In genomic region chr13:100634686-100635085, GRCh38 we compare ENCODE assay signal across 30 cellular contexts.
"Had no signal": no experiment of that assay in that cellular context is flagged by ENCODE, and none has a peak within 500 bp of the region (broad histone marks: within the 10 kb centered on the region; RNA-seq: fewer than 3 reads in every experiment).

No MANE protein-coding gene starts in this region.

- H3K9me3 Mint-ChIP-seq: activated CD4-positive, alpha-beta memory T cell treated with anti-CD3 and anti-CD28 coated beads for 36 hours; activated CD4-positive, alpha-beta T cell treated with anti-CD3 and anti-CD28 coated beads, Interleukin-2, amount 10 ng/mL, durations not matched to agents 24 days and 14 days; activated naive CD4-positive, alpha-beta T cell treated with anti-CD3 and anti-CD28 coated beads for 36 hours; activated naive CD4-positive, alpha-beta T cell treated with anti-CD3 and anti-CD28 coated beads, Interleukin-2, amount 50 U/mL, for 24 hours; activated naive CD8-positive, alpha-beta T cell treated with anti-CD3 and anti-CD28 coated beads for 36 hours; activated naive CD8-positive, alpha-beta T cell treated with anti-CD3 and anti-CD28 coated beads, Interleukin-2, amount 50 U/mL, for 24 hours; activated T-helper 1 cell treated with anti-CD3 and anti-CD28 coated beads, Interleukin-12 subunit alpha, Interleukin-12 subunit beta, Interleukin-2, Interleukin-4 antibody, amounts not matched to agents 30 ng/mL and 10 ng/mL and 1 ng/mL, durations not matched to agents 14 hours and 24 hours and 36 hours; activated T-helper 2 cell treated with anti-CD3 and anti-CD28 coated beads, Interferon-gamma antibody, Interleukin-2, Interleukin-4, amounts not matched to agents 10 μg/mL and 5 μg/mL and 100 μg/mL, durations not matched to agents 14 hours and 24 hours and 36 hours had no signal

- H3K9me3 ChIP-seq: adrenal gland, body of pancreas, heart left ventricle had no signal

- H3K4me3 Mint-ChIP-seq: activated CD4-positive, alpha-beta memory T cell treated with anti-CD3 and anti-CD28 coated beads for 36 hours; activated CD4-positive, alpha-beta T cell treated with anti-CD3 and anti-CD28 coated beads for 36 hours; activated CD4-positive, alpha-beta T cell treated with anti-CD3 and anti-CD28 coated beads, Interleukin-2, amount 10 ng/mL, durations not matched to agents 24 days and 14 days; activated CD8-positive, alpha-beta memory T cell treated with anti-CD3 and anti-CD28 coated beads, Interleukin-2, amount 10 ng/mL, durations not matched to agents 7 days and 5 days; activated CD8-positive, alpha-beta T cell treated with anti-CD3 and anti-CD28 coated beads, Interleukin-2, amount 10 ng/mL, durations not matched to agents 7 days and 5 days; activated naive CD4-positive, alpha-beta T cell treated with anti-CD3 and anti-CD28 coated beads for 36 hours; activated naive CD4-positive, alpha-beta T cell treated with anti-CD3 and anti-CD28 coated beads, Interleukin-2, amount 50 U/mL, for 24 hours; activated naive CD8-positive, alpha-beta T cell treated with anti-CD3 and anti-CD28 coated beads for 36 hours; activated naive CD8-positive, alpha-beta T cell treated with anti-CD3 and anti-CD28 coated beads, Interleukin-2, amount 50 U/mL, for 24 hours; activated T-helper 1 cell treated with anti-CD3 and anti-CD28 coated beads, Interleukin-12 subunit alpha, Interleukin-12 subunit beta, Interleukin-2, Interleukin-4 antibody, amounts not matched to agents 30 ng/mL and 10 ng/mL and 1 ng/mL, durations not matched to agents 14 hours and 24 hours and 36 hours had no signal

- H3K27ac Mint-ChIP-seq: activated CD4-positive, alpha-beta memory T cell treated with anti-CD3 and anti-CD28 coated beads for 36 hours; activated CD4-positive, alpha-beta T cell treated with anti-CD3 and anti-CD28 coated beads for 36 hours; activated CD4-positive, alpha-beta T cell treated with anti-CD3 and anti-CD28 coated beads, Interleukin-2, amount 10 ng/mL, durations not matched to agents 24 days and 14 days; activated CD8-positive, alpha-beta memory T cell treated with anti-CD3 and anti-CD28 coated beads, Interleukin-2, amount 10 ng/mL, durations not matched to agents 7 days and 5 days; activated CD8-positive, alpha-beta T cell treated with anti-CD3 and anti-CD28 coated beads, Interleukin-2, amount 10 ng/mL, durations not matched to agents 7 days and 5 days; activated naive CD4-positive, alpha-beta T cell treated with anti-CD3 and anti-CD28 coated beads for 36 hours; activated naive CD4-positive, alpha-beta T cell treated with anti-CD3 and anti-CD28 coated beads, Interleukin-2, amount 50 U/mL, for 24 hours; activated naive CD8-positive, alpha-beta T cell treated with anti-CD3 and anti-CD28 coated beads for 36 hours; activated naive CD8-positive, alpha-beta T cell treated with anti-CD3 and anti-CD28 coated beads, Interleukin-2, amount 50 U/mL, for 24 hours; activated T-helper 1 cell treated with anti-CD3 and anti-CD28 coated beads, Interleukin-12 subunit alpha, Interleukin-12 subunit beta, Interleukin-2, Interleukin-4 antibody, amounts not matched to agents 30 ng/mL and 10 ng/mL and 1 ng/mL, durations not matched to agents 14 hours and 24 hours and 36 hours; activated T-helper 2 cell treated with anti-CD3 and anti-CD28 coated beads, Interferon-gamma antibody, Interleukin-2, Interleukin-4, amounts not matched to agents 10 μg/mL and 5 μg/mL and 100 μg/mL, durations not matched to agents 14 hours and 24 hours and 36 hours had no signal

- H3K27me3 Mint-ChIP-seq: activated CD4-positive, alpha-beta memory T cell treated with anti-CD3 and anti-CD28 coated beads for 36 hours; activated CD4-positive, alpha-beta T cell treated with anti-CD3 and anti-CD28 coated beads for 36 hours; activated CD4-positive, alpha-beta T cell treated with anti-CD3 and anti-CD28 coated beads, Interleukin-2, amount 10 ng/mL, durations not matched to agents 24 days and 14 days; activated CD8-positive, alpha-beta memory T cell treated with anti-CD3 and anti-CD28 coated beads, Interleukin-2, amount 10 ng/mL, durations not matched to agents 7 days and 5 days; activated naive CD4-positive, alpha-beta T cell treated with anti-CD3 and anti-CD28 coated beads, Interleukin-2, amount 50 U/mL, for 24 hours; activated naive CD8-positive, alpha-beta T cell treated with anti-CD3 and anti-CD28 coated beads for 36 hours; activated naive CD8-positive, alpha-beta T cell treated with anti-CD3 and anti-CD28 coated beads, Interleukin-2, amount 50 U/mL, for 24 hours had no signal

- H3K27me3 ChIP-seq: adrenal gland, body of pancreas, heart left ventricle had no signal

- DNase-seq: activated CD4-positive, alpha-beta memory T cell treated with anti-CD3 and anti-CD28 coated beads for 36 hours; activated CD4-positive, alpha-beta T cell treated with anti-CD3 and anti-CD28 coated beads for 36 hours; activated CD4-positive, alpha-beta T cell treated with anti-CD3 and anti-CD28 coated beads, Interleukin-2, amount 10 ng/mL, durations not matched to agents 24 days and 14 days; activated CD4-positive, CD25-positive, alpha-beta regulatory T cell; activated CD4-positive, CD25-positive, alpha-beta regulatory T cell treated with anti-CD3 and anti-CD28 coated beads, Interleukin-2, amount 50 U/mL, for 72 hours; activated CD8-positive, alpha-beta memory T cell treated with anti-CD3 and anti-CD28 coated beads, Interleukin-2, amount 10 ng/mL, durations not matched to agents 7 days and 5 days; activated CD8-positive, alpha-beta memory T cell treated with anti-CD3 and anti-CD28 coated beads, Interleukin-2, amount 50 U/mL, for 4 hours; activated CD8-positive, alpha-beta T cell treated with anti-CD3 and anti-CD28 coated beads, Interleukin-2, amount 10 ng/mL, durations not matched to agents 7 days and 5 days; activated effector memory CD4-positive, alpha-beta T cell treated with anti-CD3 and anti-CD28 coated beads, Interleukin-2, amount 50 U/mL, for 16 hours; activated naive CD4-positive, alpha-beta T cell treated with anti-CD3 and anti-CD28 coated beads for 36 hours; activated naive CD8-positive, alpha-beta T cell treated with anti-CD3 and anti-CD28 coated beads for 36 hours; activated naive CD8-positive, alpha-beta T cell treated with anti-CD3 and anti-CD28 coated beads, Interleukin-2, amount 50 U/mL, for 24 hours; activated T-cell treated with anti-CD3 and anti-CD28 coated beads, Interleukin-2, amount 50 U/mL, for 1 hour; activated T-cell treated with anti-CD3 and anti-CD28 coated beads, Interleukin-2, amount 50 U/mL, for 48 hours; adrenal gland; amygdala; aorta; body of pancreas; caudate nucleus; cortex of kidney; dermis blood vessel endothelial cell; effector CD8-positive, alpha-beta T cell; foreskin fibroblast; glutamatergic neuron; heart left ventricle; T-helper 2 cell had no signal

- H3K4me1 ChIP-seq: adrenal gland, body of pancreas, heart left ventricle had no signal

- H3K4me1 Mint-ChIP-seq: activated CD4-positive, alpha-beta T cell treated with anti-CD3 and anti-CD28 coated beads for 36 hours; activated CD4-positive, alpha-beta T cell treated with anti-CD3 and anti-CD28 coated beads, Interleukin-2, amount 10 ng/mL, durations not matched to agents 24 days and 14 days; activated naive CD4-positive, alpha-beta T cell treated with anti-CD3 and anti-CD28 coated beads, Interleukin-2, amount 50 U/mL, for 24 hours; activated naive CD8-positive, alpha-beta T cell treated with anti-CD3 and anti-CD28 coated beads for 36 hours; activated naive CD8-positive, alpha-beta T cell treated with anti-CD3 and anti-CD28 coated beads, Interleukin-2, amount 50 U/mL, for 24 hours had no signal

- H3K4me3 ChIP-seq: adrenal gland, body of pancreas, heart left ventricle had no signal

- H3K27ac ChIP-seq: adrenal gland, body of pancreas, heart left ventricle had no signal

- ATAC-seq: activated CD4-positive, alpha-beta T cell treated with anti-CD3 and anti-CD28 coated beads for 36 hours; activated CD8-positive, alpha-beta memory T cell treated with anti-CD3 and anti-CD28 coated beads, Interleukin-2, amount 10 ng/mL, durations not matched to agents 7 days and 5 days; activated CD8-positive, alpha-beta T cell treated with anti-CD3 and anti-CD28 coated beads, Interleukin-2, amount 10 ng/mL, durations not matched to agents 7 days and 5 days; activated naive CD8-positive, alpha-beta T cell treated with anti-CD3 and anti-CD28 coated beads, Interleukin-2, amount 50 U/mL, for 24 hours; body of pancreas; esophagus mucosa; heart left ventricle had no signal
